Comparison of ENCODE assay signal across 29 cellular contexts in genomic region chr7:115211171-115211570, GRCh38.
"Had no signal": no experiment of that assay in that cellular context is flagged by ENCODE, and none has a peak within 500 bp of the region (broad histone marks: within the 10 kb centered on the region; RNA-seq: fewer than 3 reads in every experiment).

No MANE protein-coding gene starts in this region.

- FAIRE-seq: astrocyte, bronchial epithelial cell, colon, endometrium, endothelial cell of umbilical vein had no signal

- H3K9me3 ChIP-seq: gastroesophageal sphincter had no signal

- DNase-seq: activated CD4-positive, alpha-beta T cell treated with anti-CD3 and anti-CD28 coated beads for 36 hours; activated CD4-positive, alpha-beta T cell treated with anti-CD3 and anti-CD28 coated beads, Interleukin-2, amount 50 U/mL, for 1 hour; activated CD4-positive, alpha-beta T cell treated with anti-CD3 and anti-CD28 coated beads, Interleukin-2, amount 50 U/mL, for 48 hours; activated CD4-positive, CD25-positive, alpha-beta regulatory T cell; activated CD4-positive, CD25-positive, alpha-beta regulatory T cell treated with anti-CD3 and anti-CD28 coated beads, Interleukin-2, amount 50 U/mL, for 72 hours; activated CD8-positive, alpha-beta memory T cell treated with anti-CD3 and anti-CD28 coated beads for 24 hours; activated CD8-positive, alpha-beta T cell treated with anti-CD3 and anti-CD28 coated beads for 36 hours; activated effector memory CD4-positive, alpha-beta T cell treated with Interleukin-2 at 50 U/mL for 16 hours; activated gamma-delta T cell treated with Interleukin-2 at 50 U/mL for 16 hours; activated naive CD4-positive, alpha-beta T cell treated with anti-CD3 and anti-CD28 coated beads, Interleukin-2, amount 50 U/mL, for 16 hours; activated naive CD4-positive, alpha-beta T cell treated with Interleukin-2 at 50 U/mL for 16 hours; activated T-cell treated with anti-CD3 and anti-CD28 coated beads, Interleukin-2, amount 50 U/mL, for 4 hours; amniotic stem cell; anterior cingulate cortex; brain microvascular endothelial cell; caudate nucleus; cortex of kidney; effector CD8-positive, alpha-beta T cell; esophagus squamous epithelium; foreskin melanocyte; T-helper 2 cell had no signal

- ATAC-seq: activated CD4-positive, alpha-beta T cell treated with anti-CD3 and anti-CD28 coated beads for 36 hours; activated CD8-positive, alpha-beta T cell treated with anti-CD3 and anti-CD28 coated beads for 36 hours; activated T-cell treated with anti-CD3 and anti-CD28 coated beads, Interleukin-2, amount 50 U/mL, for 4 hours; activated T-helper 17 cell treated with anti-CD3 and anti-CD28 coated beads, Interleukin-2, amount 50 U/mL, for 72 hours; gastroesophageal sphincter had no signal

- H3K27ac ChIP-seq: brain microvascular endothelial cell, epithelial cell of prostate, esophagus squamous epithelium, gastroesophageal sphincter had no signal

- H3K27me3 ChIP-seq: brain microvascular endothelial cell, esophagus squamous epithelium, gastroesophageal sphincter had no signal

- H3K4me3 ChIP-seq: esophagus squamous epithelium, gastroesophageal sphincter had no signal

- H3K4me1 ChIP-seq: esophagus squamous epithelium, gastroesophageal sphincter had no signal

- H3K36me3 ChIP-seq: brain microvascular endothelial cell, esophagus squamous epithelium, gastroesophageal sphincter had no signal
